In genomic region chr2:215404357-215404719, GRCh38 we compare ENCODE assay signal across 23 cellular contexts. TPM values are rescaled to one million over a fixed set of nuclear protein-coding genes. Genes with fewer than 3 reads are reported as not detected.
A peak's percentile ranks its signal among the peaks of the same experiment; 100 is the strongest.
DNase-seq lines count a peak whose midpoint lies in the region; ATAC-seq, FAIRE-seq and TF ChIP-seq lines count a peak whose summit lies in the region.
"Had no signal": no experiment of that assay in that cellular context is flagged by ENCODE, and none has a peak within 500 bp of the region (broad histone marks: within the 10 kb centered on the region; RNA-seq: fewer than 3 reads in every experiment).

No MANE protein-coding gene starts in this region.

- H3K27me3 ChIP-seq in ACC112 (ENCODE audit: insufficient read depth, low read length) (no peaks in the 10 kb centered on the region), ascending aorta (no peaks in the 10 kb centered on the region), HepG2 (ENCODE audit: control insufficient read depth in 1 of 2, insufficient read depth in 2 of 2, low read length in 2 of 2) (no peaks in the 10 kb centered on the region), smooth muscle cell (ENCODE audit: low read depth) (no peaks in the 10 kb centered on the region)
- H3K27me3 ChIP-seq: BLaER1 treated with 17β-estradiol and CSF1 and Interleukin-3, amounts not matched to agents 10 nM and 100 nM; Peyer's patch had no signal

- WGBS in HepG2 (ENCODE audit: low lambda C conversion rate): 97% methylated on average over 7 of the region's 7 CpGs
- WGBS in smooth muscle cell (ENCODE audit: low lambda C conversion rate): 89% methylated on average over 7 of the region's 7 CpGs

- peaks cover 78% of the 10 kb centered on the region for H3K36me3 ChIP-seq in ACC112 (ENCODE audit: insufficient read depth, low read length)
- peaks cover 65 to 92% of the 10 kb centered on the region in 2 donors for H3K36me3 ChIP-seq in ascending aorta
- peaks cover 41 to 91% of the 10 kb centered on the region in 2 experiments for H3K36me3 ChIP-seq in HepG2 (replicated peaks in 1 of 2; ENCODE audit: control insufficient read depth in 1 of 2, insufficient read depth in 2 of 2, low read length in 2 of 2)
- H3K36me3 ChIP-seq in smooth muscle cell (ENCODE audit: low read depth): peaks cover 70% of the 10 kb centered on the region

- POLR2A ChIA-PET in HepG2 (lab: Yijun Ruan, JAX): interaction anchor here (0.8 to 1.1 kb wide), 2 partner anchors 11 to 13 kb away, joined by 3 read pairs; no protein-coding TSS in a partner anchor

- H3K9me3 ChIP-seq in ascending aorta (no peaks in the 10 kb centered on the region), HepG2 (ENCODE audit: low read length) (no peaks in the 10 kb centered on the region), smooth muscle cell (replicated peaks; ENCODE audit: low read depth) (no peaks in the 10 kb centered on the region)
- H3K9me3 ChIP-seq: BLaER1 treated with 17β-estradiol and CSF1 and Interleukin-3, amounts not matched to agents 10 nM and 100 nM; Peyer's patch had no signal

- peaks cover 11% of the 10 kb centered on the region; the same call in 1 of the 2 replicates for H4K20me1 ChIP-seq in HepG2 (ENCODE audit: insufficient read depth, low read length)
- H4K20me1 ChIP-seq in smooth muscle cell (ENCODE audit: low read depth): peaks cover 100% of the 10 kb centered on the region

- peaks cover 35% of the 10 kb centered on the region for H3K79me2 ChIP-seq in ACC112 (ENCODE audit: control insufficient read depth, insufficient read depth, low read length, unreplicated experiment)
- H3K79me2 ChIP-seq in HepG2 (ENCODE audit: insufficient read depth, low read length): no peaks in the 10 kb centered on the region
- peaks cover 1% of the 10 kb centered on the region for H3K79me2 ChIP-seq in smooth muscle cell (ENCODE audit: low read depth)

- H3K4me2 ChIP-seq in HepG2 (ENCODE audit: low read depth, low read length) (no peak overlapping the region), smooth muscle cell (peak overlapping the region; percentile 10)
- H3K4me2 ChIP-seq: BLaER1 treated with 17β-estradiol and CSF1 and Interleukin-3, amounts not matched to agents 10 nM and 100 nM had no signal

- no peak for TF ChIP-seq RAD21 in HepG2 (CRISPR knock-in tag; IDR thresholded peaks at IDR 0.05)

- CTCF ChIA-PET in HepG2 (lab: Yijun Ruan, JAX; ENCODE audit: low intra/inter-chr PET ratio, low total read pairs): no interaction called here

- intact Hi-C loops in ascending aorta (cut with DNase I) (no loop called here), HepG2 (cut with micrococcal nuclease; ENCODE audit: unreplicated experiment) (no loop called here)

- peak in 1 of 2 experiments; percentile 42; a peak in 3 of 4 replicates for TF ChIP-seq POLR2A in HepG2 (IDR thresholded peaks at IDR 0.05; ENCODE audit: insufficient read depth in 1 of 2, low read depth in 2 of 2, low read length in 2 of 2)

- no peak overlapping the region for H2AFZ ChIP-seq in ACC112 (ENCODE audit: low read length, unreplicated experiment)
- no peak overlapping the region for H2AFZ ChIP-seq in HepG2 (ENCODE audit: low read length)
- no peak overlapping the region for H2AFZ ChIP-seq in smooth muscle cell (ENCODE audit: low read depth)

- H3K4me1 ChIP-seq in ACC112 (ENCODE audit: control insufficient read depth, insufficient read depth, low read length, unreplicated experiment) (peaks cover 74% of the 10 kb centered on the region), ascending aorta (peaks cover 0 to under 1% of the 10 kb centered on the region in 2 donors), HepG2 (ENCODE audit: insufficient read depth, low read length) (peaks cover 60% of the 10 kb centered on the region), smooth muscle cell (ENCODE audit: low read depth) (no peaks in the 10 kb centered on the region)
- H3K4me1 ChIP-seq: Peyer's patch had no signal

- ATAC-seq in HepG2: peak; percentile 28
- no peak for ATAC-seq in GM21717 (IDR thresholded peaks at IDR 0.05; ENCODE audit: unreplicated experiment)
- ATAC-seq: CD8-positive, alpha-beta T cell; Right ventricle myocardium inferior had no signal

- H3K27ac ChIP-seq in ACC112 (ENCODE audit: low read depth, low read length) (peak overlapping the region; percentile 85), ascending aorta (peak overlapping the region; percentile 19 to 35), HepG2 (ENCODE audit: extremely low read length, insufficient read depth, low read length) (peak overlapping the region; percentile 3), smooth muscle cell (ENCODE audit: low read depth) (peak overlapping the region; percentile 86)
- H3K27ac ChIP-seq: BLaER1 treated with 17β-estradiol and CSF1 and Interleukin-3, amounts not matched to agents 10 nM and 100 nM; HL-60; Peyer's patch had no signal

- DNase-seq in ascending aorta (ENCODE audit: low spot score in 2 of 2) (no peak), HepG2 (ENCODE audit: low spot score) (no peak), smooth muscle cell (lab: John Stamatoyannopoulos, UW; ENCODE audit: unreplicated experiment) (no peak), HuH-7 (ENCODE audit: low spot score) (no peak), NCI-H69 (lab: John Stamatoyannopoulos, UW) (no peak), SIG-M5 treated with dmso at 0.1 percent for 504 hours (lab: John Stamatoyannopoulos, UW; ENCODE audit: unreplicated experiment) (no peak)
- DNase-seq: Calu3; CD8-positive, alpha-beta T cell; DMS53; EL; NCI-H1105 treated with DMSO at 0.1 percent for 48 hours; NCI-H1694; NCI-H2081 treated with DMSO at 0.1 percent for 48 hours; NCI-H748 treated with DMSO at 0.1 percent for 48 hours; NK-92 treated with Interleukin-12 subunit alpha and Interleukin-12 subunit beta, amount 100 ng/mL, for 24 hours; Peyer's patch had no signal

- TF ChIP-seq EP300 in HepG2 (IDR thresholded peaks at IDR 0.05; ENCODE audit: low read depth in 2 of 2, low read length in 2 of 2): no peak
- TF ChIP-seq EP300 in HepG2 (CRISPR knock-in tag; IDR thresholded peaks at IDR 0.05; ENCODE audit: borderline replicate concordance): no peak

- no TSS peak for BruUV-seq in HepG2 (replicated peaks; lab: Mats Ljungman, UMichigan)

- no peak overlapping the region for H3K9ac ChIP-seq in HepG2 (ENCODE audit: insufficient read depth, low read depth, low read length)
- no peak overlapping the region for H3K9ac ChIP-seq in smooth muscle cell (ENCODE audit: low read depth)
- H3K9ac ChIP-seq: BLaER1 treated with 17β-estradiol and CSF1 and Interleukin-3, amounts not matched to agents 10 nM and 100 nM had no signal

- H3K4me3 ChIP-seq in ACC112 (ENCODE audit: low read depth, low read length): no peak overlapping the region
- H3K4me3 ChIP-seq in ascending aorta: no peak overlapping the region
- no peak overlapping the region for H3K4me3 ChIP-seq in HepG2 (replicated peaks in 1 of 3; ENCODE audit: insufficient read depth in 1 of 3, low read depth in 2 of 3, low read length in 3 of 3)
- H3K4me3 ChIP-seq in smooth muscle cell: no peak overlapping the region
- H3K4me3 ChIP-seq: BLaER1 treated with 17β-estradiol and CSF1 and Interleukin-3, amounts not matched to agents 10 nM and 100 nM; Peyer's patch had no signal

- no peak for FAIRE-seq in HepG2 (lab: Jason Lieb, UNC)
- FAIRE-seq: GM12891, H54 had no signal

- peaks cover 90% of the 10 kb centered on the region for H3F3A ChIP-seq in smooth muscle cell (ENCODE audit: low read depth)

- in situ Hi-C loops in HepG2 (cut with HindIII; ENCODE audit: extremely low pct_ligation_motif_present, low pct_unique_long_range_greater_than_20kb): no loop called here

- TF ChIP-seq CTCF in ascending aorta (IDR thresholded peaks at IDR 0.05) (no peak), HepG2 (CRISPR knock-in tag; IDR thresholded peaks at IDR 0.05) (no peak), smooth muscle cell (IDR thresholded peaks at IDR 0.05; ENCODE audit: borderline replicate concordance, insufficient read depth, poor library complexity, severe bottlenecking) (no peak)

TF ChIP-seq in HepG2, 621 proteins besides CTCF, POLR2A, EP300 and RAD21 (continues in another document):
- TF ChIP-seq ZBTB21 (CRISPR knock-in tag; IDR thresholded peaks at IDR 0.05): no peak
- TF ChIP-seq TMF1 (CRISPR knock-in tag; IDR thresholded peaks at IDR 0.05; ENCODE audit: low read depth): no peak
- no peak for TF ChIP-seq MLX (CRISPR knock-in tag; IDR thresholded peaks at IDR 0.05)
- TF ChIP-seq ZNF556 (CRISPR knock-in tag; IDR thresholded peaks at IDR 0.05; ENCODE audit: borderline replicate concordance): no peak
- peak; percentile 96 for TF ChIP-seq RBM22 (optimal IDR thresholded peaks at IDR 0.05; ENCODE audit: low read length)

RNA-seq across cellular contexts. Expression of gene FN1, which starts 31.5 kb away (rescaled TPM):
- total RNA-seq in ascending aorta (5,098 TPM), HepG2 (2016; rRNA removed; fragmentation: Illumina TruSeq; extraction: Trizol) (1,029 and 1,847 TPM in 2 replicates), smooth muscle cell (21,173 and 21,295 TPM in 2 replicates)
- 126 and 147 TPM in 2 replicates for total RNA-seq in HepG2 (2016; cell fraction: cytosol; rRNA removed; fragmentation: Illumina TruSeq; extraction: Trizol; ENCODE audit: low read depth)
- total RNA-seq in HepG2 (2016; cell fraction: insoluble cytoplasmic fraction; rRNA removed; fragmentation: Illumina TruSeq; extraction: Trizol): 854 and 1,853 TPM in 2 replicates
- total RNA-seq in HepG2 (2016; cell fraction: membrane; rRNA removed; fragmentation: Illumina TruSeq; extraction: Trizol): 296 and 350 TPM in 2 replicates
- 2,550 and 3,138 TPM in 2 replicates for total RNA-seq in HepG2 (2016; cell fraction: nucleus; rRNA removed; fragmentation: Illumina TruSeq; extraction: Trizol)
- polyA plus RNA-seq in HepG2 (2011; rRNA removed) (6,471 and 8,294 TPM in 2 replicates), smooth muscle cell (8,934 and 10,917 TPM in 2 replicates)
- 5,228 and 6,020 TPM in 2 replicates for polyA plus RNA-seq in HepG2 (2011; cell fraction: cytosol; rRNA removed)
- 7,071 and 7,329 TPM in 2 replicates for polyA plus RNA-seq in HepG2 (2011; cell fraction: nucleus; rRNA removed)
- polyA plus RNA-seq in HepG2 (2012): 6,919 and 7,291 TPM in 2 replicates
- polyA plus RNA-seq in HepG2 (2016; cell fraction: cytosol; fragmentation: Illumina TruSeq; extraction: Trizol; ENCODE audit: low read depth): 105 and 116 TPM in 2 replicates
- polyA plus RNA-seq in HepG2 (2016; cell fraction: insoluble cytoplasmic fraction; fragmentation: Illumina TruSeq; extraction: Trizol; ENCODE audit: low read depth): 930 and 1,012 TPM in 2 replicates
- polyA plus RNA-seq in HepG2 (2016; cell fraction: membrane; fragmentation: Illumina TruSeq; extraction: Trizol; ENCODE audit: low read depth): 206 and 247 TPM in 2 replicates
- 3,833 and 4,011 TPM in 2 replicates for polyA plus RNA-seq in HepG2 (2016; cell fraction: nucleus; fragmentation: Illumina TruSeq; extraction: Trizol; ENCODE audit: insufficient read depth, low read depth)
- polyA minus RNA-seq in HepG2 (2011; rRNA and poly(A)+ RNA removed; ENCODE audit: low replicate concordance): 4.7 and 8,343 TPM in 2 replicates
- 6,416 and 9,415 TPM in 2 replicates for polyA minus RNA-seq in HepG2 (2011; cell fraction: cytosol; rRNA and poly(A)+ RNA removed)
- 5,814 and 6,553 TPM in 2 replicates for polyA minus RNA-seq in HepG2 (2011; cell fraction: nucleus; rRNA and poly(A)+ RNA removed)
- total RNA-seq: CD8-positive, alpha-beta T cell had no signal

Comparison
In these comparisons a context has a peak if more than half of its experiments do, and no peak if none do; other contexts are left out.
1. H3K27ac ChIP-seq: peak in every context shown above with its lines; median percentile 86 in smooth muscle cell; 85 in ACC112; 27 in ascending aorta; 3 in HepG2.